31 cellular contexts compared by ENCODE assay signal in genomic region chr7:51046103-51046466, GRCh38.
A peak's percentile ranks its signal among the peaks of the same experiment; 100 is the strongest.
DNase-seq lines count a peak whose midpoint lies in the region; ATAC-seq and TF ChIP-seq lines count a peak whose summit lies in the region.
"Had no signal": no experiment of that assay in that cellular context is flagged by ENCODE, and none has a peak within 500 bp of the region (broad histone marks: within the 10 kb centered on the region; RNA-seq: fewer than 3 reads in every experiment).

No MANE protein-coding gene starts in this region.

- H3K36me3 ChIP-seq in body of pancreas (replicated peaks in 1 of 2; ENCODE audit: insufficient read depth in 1 of 2, low read depth in 2 of 2) = no peaks in the 10 kb centered on the region
- no peaks in the 10 kb centered on the region for H3K36me3 ChIP-seq in mucosa of descending colon (ENCODE audit: low read depth)
- H3K36me3 ChIP-seq: esophagus muscularis mucosa, prostate gland, sigmoid colon had no signal

- TF ChIP-seq CTCF in body of pancreas (IDR thresholded peaks at IDR 0.05) (no peak), mucosa of descending colon (IDR thresholded peaks at IDR 0.05) (no peak)

- TF ChIP-seq POLR2A in body of pancreas (IDR thresholded peaks at IDR 0.05) = no peak

- DNase-seq in A172 (ENCODE audit: low spot score) (peak; percentile 64), NCI-H226 (peak; percentile 26), body of pancreas (no peak), mucosa of descending colon (no peak), amniotic stem cell (lab: John Stamatoyannopoulos, UW) (no peak)
- DNase-seq: activated CD4-positive, alpha-beta T cell treated with anti-CD3 and anti-CD28 coated beads, Interleukin-2, amount 50 U/mL, for 1 hour; activated gamma-delta T cell treated with Interleukin-2 at 50 U/mL for 16 hours; activated T-cell treated with anti-CD3 and anti-CD28 coated beads, Interleukin-2, amount 50 U/mL, for 4 hours; AML-193; CD4-positive, alpha-beta memory T cell; DMS 273 treated with DMSO at 0.1 percent for 48 hours; endodermal cell; head of caudate nucleus; kidney; midbrain; naive thymus-derived CD4-positive, alpha-beta T cell; NCI-H1092 treated with DMSO at 0.1 percent for 48 hours; NCI-H187 treated with DMSO at 0.1 percent for 48 hours; NCI-H2171 treated with DMSO at 0.1 percent for 48 hours; NCI-H524; NK-92 treated with Interleukin-12 subunit alpha and Interleukin-12 subunit beta, amount 100 ng/mL, for 24 hours; SIG-M5; sigmoid colon; stimulated activated CD4-positive, alpha-beta T cell treated with anti-CD3 and anti-CD28 coated beads, Interleukin-4, amount 100 ng/mL, for 1 hour; trophoblast cell had no signal

- H3K27ac ChIP-seq in body of pancreas = peak overlapping the region in 3 of 4 donors; percentile 55 to 79 (median 65)
- H3K27ac ChIP-seq: esophagus muscularis mucosa, prostate gland, sigmoid colon had no signal

- intact Hi-C loops in body of pancreas (cut with DNase I) (no loop called here), mucosa of descending colon (cut with DNase I, micrococcal nuclease) (no loop called here)

- H3K4me3 ChIP-seq in body of pancreas (no peak overlapping the region), mucosa of descending colon (no peak overlapping the region)
- H3K4me3 ChIP-seq: esophagus muscularis mucosa, K562, prostate gland, sigmoid colon had no signal

- H3K4me1 ChIP-seq in body of pancreas (peaks cover 11% of the 10 kb centered on the region), mucosa of descending colon (ENCODE audit: low read depth) (no peaks in the 10 kb centered on the region)
- H3K4me1 ChIP-seq: prostate gland, sigmoid colon had no signal

- H3K9me3 ChIP-seq in body of pancreas = no peaks in the 10 kb centered on the region
- H3K9me3 ChIP-seq in mucosa of descending colon = no peaks in the 10 kb centered on the region
- H3K9me3 ChIP-seq: esophagus muscularis mucosa, prostate gland, sigmoid colon had no signal

- WGBS in body of pancreas, 2 donors = 83 to 89% methylated on average over 4 of the region's 4 CpGs

- peak; percentile 36 for ATAC-seq in body of pancreas
- peak; percentile 69 for ATAC-seq in mucosa of descending colon
- no peak for ATAC-seq in GM21528 (IDR thresholded peaks at IDR 0.05; ENCODE audit: low FRiP score, unreplicated experiment)
- no peak for ATAC-seq in GM19452 (IDR thresholded peaks at IDR 0.05; ENCODE audit: unreplicated experiment)
- ATAC-seq in HG03097 (IDR thresholded peaks at IDR 0.05; ENCODE audit: low FRiP score, unreplicated experiment) = no peak
- ATAC-seq: activated T-cell treated with anti-CD3 and anti-CD28 coated beads, Interleukin-2, amount 50 U/mL, for 4 hours; K562; naive thymus-derived CD4-positive, alpha-beta T cell had no signal

- no peaks in the 10 kb centered on the region for H3K27me3 ChIP-seq in body of pancreas
- H3K27me3 ChIP-seq: esophagus muscularis mucosa, sigmoid colon had no signal

Comparison
In these comparisons a context has a peak if more than half of its experiments do, and no peak if none do; other contexts are left out.
1. DNase-seq: peak in A172 (single experiment) and NCI-H226 (single experiment); none in body of pancreas (0 of 4), mucosa of descending colon (0 of 3) and amniotic stem cell (single experiment).
2. ATAC-seq: peak in body of pancreas (single experiment) and mucosa of descending colon (single experiment); none in GM21528 (single experiment), GM19452 (single experiment) and HG03097 (single experiment).